8 cellular contexts compared by ENCODE assay signal in the genomic region with DNA sequence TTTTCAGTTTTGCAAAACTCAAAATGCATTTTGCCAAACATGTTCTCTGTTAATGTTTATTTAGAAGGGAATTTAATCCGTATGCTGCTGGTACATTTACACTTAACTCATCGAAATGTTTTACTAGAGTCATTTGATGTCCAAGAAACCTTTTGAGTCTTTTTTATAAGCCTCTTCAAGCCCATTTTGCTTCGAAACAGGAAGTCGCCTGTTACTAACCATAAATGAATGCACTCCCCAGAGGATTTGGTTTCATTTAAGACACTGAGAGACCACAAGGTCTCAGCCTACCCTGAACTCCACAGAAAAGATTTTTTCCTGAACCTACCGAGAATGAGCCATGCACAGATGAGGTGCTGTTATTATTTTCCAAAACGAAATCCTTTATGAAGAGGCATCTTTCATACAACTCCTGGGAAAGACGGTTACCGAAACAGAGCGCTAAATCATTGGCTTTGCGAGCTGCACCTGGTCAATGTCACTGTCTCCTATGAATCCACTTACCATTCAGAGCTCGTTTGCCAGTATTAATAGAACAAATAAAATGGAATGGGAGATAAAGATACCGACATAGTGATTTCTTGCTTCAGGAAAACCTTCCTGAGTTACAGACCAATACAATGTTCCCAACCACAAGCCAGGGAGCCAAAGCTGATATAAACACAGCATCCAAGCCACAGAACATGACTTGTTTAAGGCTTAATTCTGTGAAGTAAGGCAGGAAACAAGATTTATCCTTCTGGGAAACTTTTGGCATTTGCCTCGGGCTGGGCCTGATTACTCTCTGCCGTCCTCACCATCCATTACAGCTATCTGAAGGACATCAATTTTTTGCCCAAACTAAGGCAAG.
A peak's percentile ranks its signal among the peaks of the same experiment; 100 is the strongest.
DNase-seq lines count a peak whose midpoint lies in the region; ATAC-seq lines count a peak whose summit lies in the region.

No MANE protein-coding gene starts in this region.

- no peak overlapping the region for H2BK15ac ChIP-seq in mesenchymal stem cell (ENCODE audit: low read depth, poor library complexity, severe bottlenecking)

- peak overlapping the region in 1 of 2 experiments; percentile 65 for H3K4ac ChIP-seq in mesenchymal stem cell (ENCODE audit: low read depth in 1 of 2, low read length in 2 of 2)

- H4K91ac ChIP-seq in mesenchymal stem cell (ENCODE audit: low read length), result no peak overlapping the region

- H3K9me3 ChIP-seq in SK-N-MC (ENCODE audit: low read depth, low read length) (no peaks in the 10 kb centered on the region), mesenchymal stem cell (ENCODE audit: control insufficient read depth, low read length) (no peaks in the 10 kb centered on the region)

- H2BK12ac ChIP-seq in mesenchymal stem cell (ENCODE audit: low read length in 2 of 2), result peak overlapping the region; percentile 49 to 90

- H3K79me1 ChIP-seq in mesenchymal stem cell (replicated peaks; ENCODE audit: low read length, poor library complexity, severe bottlenecking), result no peaks in the 10 kb centered on the region

- H3K36me3 ChIP-seq in SK-N-MC (ENCODE audit: insufficient read depth, low read length) (no peaks in the 10 kb centered on the region), mesenchymal stem cell (ENCODE audit: control insufficient read depth in 1 of 2, insufficient read depth in 2 of 2, low read depth in 1 of 2, low read length in 2 of 2) (no peaks in the 10 kb centered on the region)

- H3K27ac ChIP-seq in SK-N-MC (no peak overlapping the region), mesenchymal stem cell (ENCODE audit: low read length, poor library complexity, severe bottlenecking) (peak overlapping the region; percentile 69)

- peaks cover 4% of the 10 kb centered on the region for H3K4me1 ChIP-seq in mesenchymal stem cell (ENCODE audit: control insufficient read depth, insufficient read depth, low read depth, low read length)

- peak overlapping the region; percentile 50 for H2BK120ac ChIP-seq in mesenchymal stem cell (ENCODE audit: low read depth, low read length)

- H3K4me3 ChIP-seq in SK-N-MC (no peak overlapping the region), mesenchymal stem cell (ENCODE audit: insufficient read depth in 1 of 2, low read depth in 1 of 2, low read length in 2 of 2) (peak overlapping the region in 1 of 2 experiments; percentile 63)

- H3K18ac ChIP-seq in mesenchymal stem cell (ENCODE audit: low read depth in 1 of 2, low read length in 2 of 2), result peak overlapping the region; percentile 54 to 56

- peak overlapping the region; percentile 23 for H3K4me2 ChIP-seq in mesenchymal stem cell (ENCODE audit: low read length, poor library complexity, severe bottlenecking)

- WGBS in mesenchymal stem cell, result 6% methylated on average over 12 of the region's 14 CpGs

- no peak overlapping the region for H2BK5ac ChIP-seq in mesenchymal stem cell (ENCODE audit: low read depth, low read length, poor library complexity, severe bottlenecking)

- H3K27me3 ChIP-seq in mesenchymal stem cell (ENCODE audit: control insufficient read depth in 1 of 2, insufficient read depth in 1 of 2, low read length in 2 of 2), result no peaks in the 10 kb centered on the region

- peak overlapping the region; percentile 43 for H2AFZ ChIP-seq in mesenchymal stem cell (ENCODE audit: low read depth, low read length)

- H3K9ac ChIP-seq in SK-N-MC (ENCODE audit: insufficient read length), result no peak overlapping the region
- H3K9ac ChIP-seq in mesenchymal stem cell (ENCODE audit: low read length), result peak overlapping the region; percentile 64

- ATAC-seq in GM19025 (IDR thresholded peaks at IDR 0.05; ENCODE audit: low read depth, unreplicated experiment), result peak; percentile 86
- ATAC-seq in HG03108 (IDR thresholded peaks at IDR 0.05; ENCODE audit: unreplicated experiment), result peak; percentile 87

- H3K23ac ChIP-seq in mesenchymal stem cell (ENCODE audit: low read length in 2 of 2), result no peak overlapping the region

- no peak overlapping the region for H3K14ac ChIP-seq in mesenchymal stem cell (ENCODE audit: low read length in 2 of 2)

- H2AK5ac ChIP-seq in mesenchymal stem cell (ENCODE audit: low read length, severe bottlenecking), result peak overlapping the region; percentile 63

- no peak overlapping the region for H4K8ac ChIP-seq in mesenchymal stem cell (ENCODE audit: low read length)

- DNase-seq in SK-N-MC (ENCODE audit: low read depth, low spot score) (peak; percentile 10), mesenchymal stem cell (peak; percentile 95), NCI-H146 (lab: John Stamatoyannopoulos, UW) (no peak), NCI-H526 treated with DMSO at 0.1 percent for 48 hours (lab: John Stamatoyannopoulos, UW) (no peak), Kasumi-1 (lab: John Stamatoyannopoulos, UW) (no peak)
- DNase-seq in effector CD8-positive, alpha-beta T cell (lab: John Stamatoyannopoulos, UW), result no peak

Comparison
In these comparisons a context has a peak if more than half of its experiments do, and no peak if none do; other contexts are left out.
1. DNase-seq: peak in SK-N-MC (single experiment) and mesenchymal stem cell (single experiment); none in NCI-H146 (single experiment), NCI-H526 treated with DMSO at 0.1 percent for 48 hours (single experiment), effector CD8-positive, alpha-beta T cell (single experiment) and Kasumi-1 (0 of 2).